In the genomic region with DNA sequence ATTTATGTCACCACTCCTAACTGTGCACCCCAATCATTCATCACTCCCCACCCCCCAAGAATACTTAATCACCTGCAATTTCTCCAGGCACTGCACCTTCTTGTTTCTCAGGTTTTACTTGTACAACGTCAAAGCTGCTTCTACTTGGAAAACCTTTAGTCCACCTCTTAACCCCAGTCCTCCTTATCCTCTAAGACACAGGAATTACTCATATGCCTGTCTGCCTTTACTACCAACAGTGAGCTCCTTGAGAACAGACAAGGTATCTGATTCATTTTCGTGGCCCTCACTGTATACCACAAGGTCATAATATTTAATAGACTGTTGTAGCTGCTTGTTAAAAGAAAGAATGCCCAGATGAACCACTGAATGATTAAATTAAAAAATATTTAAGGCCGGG, we compare ENCODE assay signal across 1 cellular context.
TF ChIP-seq lines count a peak whose summit lies in the region.

No MANE protein-coding gene starts in this region.

TF ChIP-seq in H1, 55 proteins besides CTCF, POLR2A, EP300 and RAD21:
- TF ChIP-seq SAP30 (IDR thresholded peaks at IDR 0.05; ENCODE audit: insufficient read depth, insufficient replicate concordance, low read length), result no peak
- TF ChIP-seq BRCA1 (IDR thresholded peaks at IDR 0.05; ENCODE audit: low read depth, low read length), result no peak
- no peak for TF ChIP-seq USF2 (IDR thresholded peaks at IDR 0.05; ENCODE audit: low read length)
- no peak for TF ChIP-seq SIN3A (conservative IDR thresholded peaks at IDR 0.05 in 1 of 2, IDR thresholded peaks at IDR 0.05 in 1 of 2; ENCODE audit: low read depth in 1 of 2, low read length in 2 of 2)
- no peak for TF ChIP-seq RFX5 (IDR thresholded peaks at IDR 0.05; ENCODE audit: borderline replicate concordance, low read depth, low read length)
- no peak for TF ChIP-seq CBX8 (IDR thresholded peaks at IDR 0.05; ENCODE audit: borderline replicate concordance, low read depth, low read length)
- TF ChIP-seq CEBPB (IDR thresholded peaks at IDR 0.05; ENCODE audit: low read depth, low read length), result no peak
- TF ChIP-seq CREB1 (IDR thresholded peaks at IDR 0.05), result no peak
- TF ChIP-seq GABPA (IDR thresholded peaks at IDR 0.05; ENCODE audit: borderline replicate concordance, insufficient read depth, low read length), result no peak
- TF ChIP-seq POLR2AphosphoS5 (IDR thresholded peaks at IDR 0.05; ENCODE audit: low read depth, low read length), result no peak
- TF ChIP-seq TCF12 (IDR thresholded peaks at IDR 0.05; ENCODE audit: low read depth, low read length), result no peak
- no peak for TF ChIP-seq RXRA (IDR thresholded peaks at IDR 0.05; ENCODE audit: insufficient read depth, low read depth, low read length)
- no peak for TF ChIP-seq TAF7 (optimal IDR thresholded peaks at IDR 0.05; ENCODE audit: borderline replicate concordance, low read depth, low read length)
- no peak for TF ChIP-seq RNF2 (IDR thresholded peaks at IDR 0.05; ENCODE audit: borderline replicate concordance, low read depth, low read length, missing control alignments, poor library complexity, severe bottlenecking)
